Comparison of ENCODE assay signal across 9 cellular contexts in the genomic region with DNA sequence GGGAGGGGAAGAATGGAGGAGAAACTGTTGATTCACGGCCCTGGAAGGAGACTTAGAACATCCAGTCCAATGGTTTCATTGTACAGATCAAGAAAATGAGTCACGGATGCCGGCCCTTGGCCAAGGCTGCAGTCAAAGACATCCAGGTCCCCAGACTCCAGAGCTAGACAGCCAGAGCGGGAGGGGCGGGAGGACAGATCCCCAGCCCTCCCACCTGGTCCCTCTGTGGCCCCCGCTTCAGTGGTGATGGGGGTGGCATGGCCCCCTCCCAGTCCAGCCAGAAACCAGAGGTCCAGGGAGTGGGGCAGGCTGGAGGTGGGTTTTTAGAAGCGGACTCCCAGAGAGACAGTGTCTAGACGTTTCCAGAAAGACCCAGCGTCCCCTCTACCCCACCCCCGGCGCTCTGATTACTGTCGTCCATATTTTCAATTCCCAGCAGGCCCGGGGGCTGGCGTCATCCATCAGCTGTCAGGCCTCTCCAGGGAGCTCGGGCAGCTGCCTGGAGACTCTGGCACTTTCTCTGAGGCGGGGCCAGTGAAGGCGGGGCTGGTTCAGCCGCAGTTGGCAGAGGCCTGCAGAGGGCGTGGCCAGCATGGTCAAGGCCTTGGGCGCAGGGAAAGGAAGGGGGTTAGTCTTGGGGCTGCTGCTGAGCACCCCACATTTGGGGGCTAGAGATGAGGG. TPM values are rescaled to one million over a fixed set of nuclear protein-coding genes. Genes with fewer than 3 reads are reported as not detected.
A peak's percentile ranks its signal among the peaks of the same experiment; 100 is the strongest.
DNase-seq lines count a peak whose midpoint lies in the region; ATAC-seq, FAIRE-seq and TF ChIP-seq lines count a peak whose summit lies in the region.
"Had no signal": no experiment of that assay in that cellular context is flagged by ENCODE, and none has a peak within 500 bp of the region (broad histone marks: within the 10 kb centered on the region; RNA-seq: fewer than 3 reads in every experiment).

No MANE protein-coding gene starts in this region.

- H3K9me3 Mint-ChIP-seq in astrocyte (ENCODE audit: unreplicated experiment) = no peaks in the 10 kb centered on the region
- H3K9me3 Mint-ChIP-seq in activated naive CD4-positive, alpha-beta T cell treated with anti-CD3 and anti-CD28 coated beads, Interleukin-2, amount 10 ng/mL, durations not matched to agents 7 days and 5 days = no peaks in the 10 kb centered on the region
- H3K9me3 Mint-ChIP-seq: activated naive CD4-positive, alpha-beta T cell treated with anti-CD3 and anti-CD28 coated beads, Interleukin-2, amount 50 U/mL, for 24 hours had no signal

- H3K4me1 Mint-ChIP-seq in astrocyte (ENCODE audit: low read depth, unreplicated experiment) = peaks cover 36% of the 10 kb centered on the region
- peaks cover 10% of the 10 kb centered on the region for H3K4me1 Mint-ChIP-seq in activated naive CD4-positive, alpha-beta T cell treated with anti-CD3 and anti-CD28 coated beads, Interleukin-2, amount 10 ng/mL, durations not matched to agents 7 days and 5 days

- no peaks in the 10 kb centered on the region for H3K36me3 Mint-ChIP-seq in astrocyte (ENCODE audit: low read depth, unreplicated experiment)
- H3K36me3 Mint-ChIP-seq in activated naive CD4-positive, alpha-beta T cell treated with anti-CD3 and anti-CD28 coated beads, Interleukin-2, amount 10 ng/mL, durations not matched to agents 7 days and 5 days = no peaks in the 10 kb centered on the region
- H3K36me3 Mint-ChIP-seq: activated naive CD4-positive, alpha-beta T cell treated with anti-CD3 and anti-CD28 coated beads, Interleukin-2, amount 50 U/mL, for 24 hours had no signal

- H3K79me2 ChIP-seq in astrocyte (ENCODE audit: insufficient read depth, low read length) = no peaks in the 10 kb centered on the region

- TF ChIP-seq CTCF in astrocyte (IDR thresholded peaks at IDR 0.05; ENCODE audit: insufficient read depth, low read depth, low read length) = no peak

- peak overlapping the region; percentile 84 for H3K27ac Mint-ChIP-seq in astrocyte (ENCODE audit: unreplicated experiment)
- H3K27ac Mint-ChIP-seq in activated naive CD4-positive, alpha-beta T cell treated with anti-CD3 and anti-CD28 coated beads, Interleukin-2, amount 10 ng/mL, durations not matched to agents 7 days and 5 days = no peak overlapping the region
- H3K27ac Mint-ChIP-seq: activated naive CD4-positive, alpha-beta T cell treated with anti-CD3 and anti-CD28 coated beads, Interleukin-2, amount 50 U/mL, for 24 hours had no signal

- H3K4me2 ChIP-seq in astrocyte (ENCODE audit: low read length) = peak overlapping the region; percentile 84

- DNase-seq in stimulated activated CD4-positive, alpha-beta T cell treated with anti-CD3 and anti-CD28 coated beads, Interleukin-15, amount 100 ng/mL, for 24 hours = peak; percentile 39
- DNase-seq in stimulated activated CD4-positive, alpha-beta T cell treated with anti-CD3 and anti-CD28 coated beads, Interleukin-4, amount 100 ng/mL, for 4 hours = no peak
- peak; percentile 92 for DNase-seq in NCI-H345 (lab: John Stamatoyannopoulos, UW)
- peak; percentile 94 for DNase-seq in astrocyte (ENCODE audit: low read depth)
- DNase-seq in left ventricle myocardium superior = peak; percentile 98
- DNase-seq in pulmonary artery endothelial cell (ENCODE audit: low read depth, low spot score) = peak; percentile 88
- DNase-seq in activated naive CD4-positive, alpha-beta T cell treated with anti-CD3 and anti-CD28 coated beads, Interleukin-2, amount 10 ng/mL, durations not matched to agents 7 days and 5 days = no peak

- peak overlapping the region; percentile 81 for H3K9ac ChIP-seq in astrocyte (ENCODE audit: low read length)

- FAIRE-seq in astrocyte (lab: Jason Lieb, UNC) = no peak

- peak overlapping the region; percentile 40 for H3K4me3 Mint-ChIP-seq in astrocyte (ENCODE audit: unreplicated experiment)
- H3K4me3 Mint-ChIP-seq in activated naive CD4-positive, alpha-beta T cell treated with anti-CD3 and anti-CD28 coated beads, Interleukin-2, amount 10 ng/mL, durations not matched to agents 7 days and 5 days = no peak overlapping the region
- H3K4me3 Mint-ChIP-seq: activated naive CD4-positive, alpha-beta T cell treated with anti-CD3 and anti-CD28 coated beads, Interleukin-2, amount 50 U/mL, for 24 hours had no signal

- ATAC-seq in left ventricle myocardium superior (peak; percentile 84), HG03460 (IDR thresholded peaks at IDR 0.05; ENCODE audit: unreplicated experiment) (no peak)

- CTCF ChIA-PET in activated naive CD4-positive, alpha-beta T cell treated with anti-CD3 and anti-CD28 coated beads, Interleukin-2, amount 10 ng/mL, durations not matched to agents 7 days and 5 days (lab: Charles Lee) = interaction anchor here (1.0 to 1.2 kb wide), 2 partner anchors 19 to 32 kb away, joined by 3 to 4 read pairs; no protein-coding TSS in a partner anchor

- H3K27ac ChIP-seq in astrocyte (ENCODE audit: low read depth, low read length) = peak overlapping the region; percentile 97

- peak overlapping the region; percentile 45 for H3K4me3 ChIP-seq in astrocyte (ENCODE audit: insufficient read depth, low read depth, low read length)

- no peaks in the 10 kb centered on the region for H3K27me3 ChIP-seq in astrocyte (ENCODE audit: insufficient read depth, low read length)

- H3K9me3 ChIP-seq in astrocyte (ENCODE audit: insufficient read depth, low read depth, low read length) = no peaks in the 10 kb centered on the region

- H3K36me3 ChIP-seq in astrocyte (ENCODE audit: insufficient read depth, low read length) = no peaks in the 10 kb centered on the region

- intact Hi-C loops in left ventricle myocardium superior (cut with micrococcal nuclease) = no loop called here

- no peaks in the 10 kb centered on the region for H4K20me1 ChIP-seq in astrocyte (ENCODE audit: insufficient read depth, low read length)

- no peaks in the 10 kb centered on the region for H3K27me3 Mint-ChIP-seq in astrocyte (ENCODE audit: low read depth, unreplicated experiment)
- H3K27me3 Mint-ChIP-seq in activated naive CD4-positive, alpha-beta T cell treated with anti-CD3 and anti-CD28 coated beads, Interleukin-2, amount 10 ng/mL, durations not matched to agents 7 days and 5 days = peaks cover 35% of the 10 kb centered on the region
- H3K27me3 Mint-ChIP-seq: activated naive CD4-positive, alpha-beta T cell treated with anti-CD3 and anti-CD28 coated beads, Interleukin-2, amount 50 U/mL, for 24 hours had no signal

- H3K4me1 ChIP-seq in astrocyte (ENCODE audit: insufficient read depth, low read length) = peaks cover 40% of the 10 kb centered on the region

- peak overlapping the region; percentile 65 for H2AFZ ChIP-seq in astrocyte (ENCODE audit: low read depth, low read length)

RNA-seq across cellular contexts. Expression of a gene that starts 8.0 kb away (rescaled TPM):
- total RNA-seq in astrocyte (933 and 1,069 TPM in 2 replicates), left ventricle myocardium superior (2,442 TPM), pulmonary artery endothelial cell (78.8 and 159 TPM in 2 replicates)

Comparison
In these comparisons a context has a peak if more than half of its experiments do, and no peak if none do; other contexts are left out.
1. DNase-seq: peak in stimulated activated CD4-positive, alpha-beta T cell treated with anti-CD3 and anti-CD28 coated beads, Interleukin-15, amount 100 ng/mL, for 24 hours (single experiment), NCI-H345 (single experiment), astrocyte (single experiment), left ventricle myocardium superior (single experiment) and pulmonary artery endothelial cell (single experiment); none in stimulated activated CD4-positive, alpha-beta T cell treated with anti-CD3 and anti-CD28 coated beads, Interleukin-4, amount 100 ng/mL, for 4 hours (0 of 2) and activated naive CD4-positive, alpha-beta T cell treated with anti-CD3 and anti-CD28 coated beads, Interleukin-2, amount 10 ng/mL, durations not matched to agents 7 days and 5 days (single experiment).